Comparison of ENCODE assay signal across 8 cellular contexts in genomic region chr2:175167792-175168563, GRCh38. TPM values are rescaled to one million over a fixed set of nuclear protein-coding genes. Genes with fewer than 3 reads are reported as not detected.
DNase-seq lines count a peak whose midpoint lies in the region; ATAC-seq and TF ChIP-seq lines count a peak whose summit lies in the region.

A gene with protein sequence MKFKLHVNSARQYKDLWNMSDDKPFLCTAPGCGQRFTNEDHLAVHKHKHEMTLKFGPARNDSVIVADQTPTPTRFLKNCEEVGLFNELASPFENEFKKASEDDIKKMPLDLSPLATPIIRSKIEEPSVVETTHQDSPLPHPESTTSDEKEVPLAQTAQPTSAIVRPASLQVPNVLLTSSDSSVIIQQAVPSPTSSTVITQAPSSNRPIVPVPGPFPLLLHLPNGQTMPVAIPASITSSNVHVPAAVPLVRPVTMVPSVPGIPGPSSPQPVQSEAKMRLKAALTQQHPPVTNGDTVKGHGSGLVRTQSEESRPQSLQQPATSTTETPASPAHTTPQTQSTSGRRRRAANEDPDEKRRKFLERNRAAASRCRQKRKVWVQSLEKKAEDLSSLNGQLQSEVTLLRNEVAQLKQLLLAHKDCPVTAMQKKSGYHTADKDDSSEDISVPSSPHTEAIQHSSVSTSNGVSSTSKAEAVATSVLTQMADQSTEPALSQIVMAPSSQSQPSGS (minus strand): TSS chr2:175168203. CDS start chr2:175136443, 31,760 bp downstream.

- H3K36me3 ChIP-seq in H7 (replicated peaks; ENCODE audit: control insufficient read depth, insufficient read depth, low read length): no peaks in the 10 kb centered on the region

- intact Hi-C loops in natural killer cell (cut with micrococcal nuclease): loop anchor here (1.0 to 5.0 kb wide), 3 partner anchors 13 to 675 kb away; partner anchors contain the start of gene ATP5MC3

- H3K4me3 ChIP-seq in H7 (ENCODE audit: insufficient read depth, low read depth, low read length): peak within 1 kb of the TSS; percentile 100

- peak; percentile 89 to 98 (median 90) for ATAC-seq in natural killer cell

- no peaks in the 10 kb centered on the region for H3K27me3 ChIP-seq in H7 (ENCODE audit: control insufficient read depth, insufficient read depth, low read length)

- H3K4me1 Mint-ChIP-seq in natural killer cell: peaks cover 18 to 36% of the 10 kb centered on the region in 2 donors

- no peaks in the 10 kb centered on the region for H3K9me3 Mint-ChIP-seq in natural killer cell

- H3K36me3 Mint-ChIP-seq in natural killer cell: no peaks in the 10 kb centered on the region

- peak within 1 kb of the TSS; percentile 93 to 94 for H3K27ac Mint-ChIP-seq in natural killer cell

- DNase-seq in ELF-1 (ENCODE audit: low read depth, low spot score): peak; percentile 100
- peak; percentile 92 for DNase-seq in H7
- peak; percentile 99 for DNase-seq in M059J (ENCODE audit: low read depth)
- peak; percentile 90 to 95 for DNase-seq in SHP77 (lab: John Stamatoyannopoulos, UW)
- DNase-seq in activated effector memory CD4-positive, alpha-beta T cell treated with Interleukin-2 at 50 U/mL for 16 hours: peak; percentile 98
- DNase-seq in fibroblast of peridontal ligament (ENCODE audit: extremely low read depth): peak; percentile 100
- peak; percentile 92 for DNase-seq in natural killer cell
- peak; percentile 99 for DNase-seq in stimulated activated naive CD4-positive, alpha-beta T cell treated with Interleukin-2 at 50 U/mL for 16 hours (lab: John Stamatoyannopoulos, UW)

- TF ChIP-seq CTCF in natural killer cell (IDR thresholded peaks at IDR 0.05): no peak

- peak within 1 kb of the TSS; percentile 100 for H3K4me3 Mint-ChIP-seq in natural killer cell

- no peaks in the 10 kb centered on the region for H3K27me3 Mint-ChIP-seq in natural killer cell (ENCODE audit: low read depth in 2 of 2)

RNA-seq across cellular contexts. Expression of the gene that starts here (rescaled TPM):
- 37.0 and 43.7 TPM in 2 replicates for total RNA-seq in H7 (2014; rRNA removed; shearing (Covaris generic))
- 33.7 and 39.3 TPM in 2 replicates for total RNA-seq in M059J (2014; rRNA removed; shearing (Covaris generic))
- total RNA-seq in natural killer cell: 10 to 100 TPM; 66.7 to 76.5 (median 74.4) TPM

Comparison
In these comparisons a context has a peak if more than half of its experiments do, and no peak if none do; other contexts are left out.
1. Peak in every context shown above with its lines: DNase-seq, ATAC-seq and H3K4me3 ChIP-seq.